ENCODE assay signal across 30 cellular contexts in the genomic region with DNA sequence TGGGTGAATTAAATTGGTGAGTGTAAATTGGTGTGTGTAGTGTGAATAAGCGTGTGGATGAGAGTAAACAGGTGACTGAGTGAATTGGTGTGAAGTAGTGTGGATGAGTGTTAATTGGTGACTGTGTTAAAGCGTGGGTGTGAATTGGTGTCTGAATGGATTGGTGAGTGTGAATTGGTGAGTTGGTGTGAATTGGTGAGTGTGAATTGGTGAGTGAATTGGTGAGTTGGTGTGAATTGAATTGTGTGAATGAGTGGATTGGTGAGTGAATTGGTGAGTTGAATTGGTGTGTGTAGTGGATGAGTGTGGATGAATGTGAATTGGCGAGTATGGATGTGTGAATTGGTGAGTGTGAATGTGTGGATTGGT.
"Had no signal": no experiment of that assay in that cellular context is flagged by ENCODE, and none has a peak within 500 bp of the region (broad histone marks: within the 10 kb centered on the region; RNA-seq: fewer than 3 reads in every experiment).

No MANE protein-coding gene starts in this region.

- H3K9me3 ChIP-seq: breast epithelium, colonic mucosa, esophagus muscularis mucosa, gastroesophageal sphincter had no signal

- H3K79me2 ChIP-seq: hepatocyte had no signal

- H2AFZ ChIP-seq: hepatocyte had no signal

- DNase-seq: activated B cell treated with CpG ODN at 0.5 μM for 24 hours; activated CD4-positive, alpha-beta T cell treated with anti-CD3 and anti-CD28 coated beads for 48 hours; activated CD4-positive, alpha-beta T cell treated with anti-CD3 and anti-CD28 coated beads, Interleukin-2, amount 50 U/mL, for 1 hour; activated CD4-positive, alpha-beta T cell treated with anti-CD3 and anti-CD28 coated beads, Interleukin-2, amount 50 U/mL, for 48 hours; activated CD8-positive, alpha-beta memory T cell treated with anti-CD3 and anti-CD28 coated beads for 24 hours; activated CD8-positive, alpha-beta T cell treated with anti-CD3 and anti-CD28 coated beads for 36 hours; activated effector memory CD4-positive, alpha-beta T cell treated with Interleukin-2 at 50 U/mL for 16 hours; activated gamma-delta T cell treated with Interleukin-2 at 50 U/mL for 16 hours; activated naive CD4-positive, alpha-beta T cell treated with anti-CD3 and anti-CD28 coated beads, Interleukin-2, amount 50 U/mL, for 16 hours; activated naive CD4-positive, alpha-beta T cell treated with Interleukin-2 at 50 U/mL for 16 hours; activated T-cell treated with anti-CD3 and anti-CD28 coated beads, Interleukin-2, amount 50 U/mL, for 4 hours; amniotic stem cell; aorta; central memory CD4-positive, alpha-beta T cell; cerebellar nuclear complex; colonic mucosa; dorsolateral prefrontal cortex; effector memory CD4-positive, alpha-beta T cell; foreskin keratinocyte; heart right ventricle; T-helper 17 cell; T1000; WERI-Rb-1 had no signal

- H3K27ac ChIP-seq: breast epithelium, cardiac muscle cell, colonic mucosa, dorsolateral prefrontal cortex, esophagus muscularis mucosa, foreskin keratinocyte, gastroesophageal sphincter, heart right ventricle, hepatocyte, WERI-Rb-1 had no signal

- H3K27me3 ChIP-seq: breast epithelium, cardiac muscle cell, colonic mucosa, dorsolateral prefrontal cortex, esophagus muscularis mucosa, foreskin keratinocyte, gastroesophageal sphincter, hepatocyte had no signal

- H3K4me1 ChIP-seq: colonic mucosa had no signal

- H3K4me3 ChIP-seq: breast epithelium, cardiac muscle cell, colonic mucosa, dorsolateral prefrontal cortex, esophagus muscularis mucosa, gastroesophageal sphincter, heart right ventricle, hepatocyte had no signal

- H3K4me2 ChIP-seq: hepatocyte had no signal

- H3K36me3 ChIP-seq: breast epithelium, cardiac muscle cell, colonic mucosa, gastroesophageal sphincter, heart right ventricle had no signal

- ATAC-seq: activated CD4-positive, CD25-positive, alpha-beta regulatory T cell treated with anti-CD3 and anti-CD28 coated beads, Interleukin-2, amount 50 U/mL, for 24 hours; activated CD8-positive, alpha-beta T cell treated with anti-CD3 and anti-CD28 coated beads for 36 hours; activated T-cell treated with anti-CD3 and anti-CD28 coated beads, Interleukin-2, amount 50 U/mL, for 4 hours; activated T-helper 17 cell treated with anti-CD3 and anti-CD28 coated beads, Interleukin-2, amount 50 U/mL, for 72 hours; foreskin keratinocyte; gastroesophageal sphincter; heart right ventricle; T-helper 17 cell had no signal
